ENCODE assay signal across 7 cellular contexts in genomic region chr3:180215866-180216265, GRCh38.
"Had no signal": no experiment of that assay in that cellular context is flagged by ENCODE, and none has a peak within 500 bp of the region (broad histone marks: within the 10 kb centered on the region; RNA-seq: fewer than 3 reads in every experiment).

No MANE protein-coding gene starts in this region.

- ATAC-seq: GM23338 had no signal

- FAIRE-seq: H1, H54, HTR-8/SVneo had no signal

- H3K4me2 ChIP-seq: GM23338 had no signal

- H2AFZ ChIP-seq: GM23338 had no signal

- H3K4me3 ChIP-seq: GM23338 had no signal

- DNase-seq: H9, HCEC 1CT, KBM-7 had no signal
